ENCODE assay signal across 10 cellular contexts in the genomic region with DNA sequence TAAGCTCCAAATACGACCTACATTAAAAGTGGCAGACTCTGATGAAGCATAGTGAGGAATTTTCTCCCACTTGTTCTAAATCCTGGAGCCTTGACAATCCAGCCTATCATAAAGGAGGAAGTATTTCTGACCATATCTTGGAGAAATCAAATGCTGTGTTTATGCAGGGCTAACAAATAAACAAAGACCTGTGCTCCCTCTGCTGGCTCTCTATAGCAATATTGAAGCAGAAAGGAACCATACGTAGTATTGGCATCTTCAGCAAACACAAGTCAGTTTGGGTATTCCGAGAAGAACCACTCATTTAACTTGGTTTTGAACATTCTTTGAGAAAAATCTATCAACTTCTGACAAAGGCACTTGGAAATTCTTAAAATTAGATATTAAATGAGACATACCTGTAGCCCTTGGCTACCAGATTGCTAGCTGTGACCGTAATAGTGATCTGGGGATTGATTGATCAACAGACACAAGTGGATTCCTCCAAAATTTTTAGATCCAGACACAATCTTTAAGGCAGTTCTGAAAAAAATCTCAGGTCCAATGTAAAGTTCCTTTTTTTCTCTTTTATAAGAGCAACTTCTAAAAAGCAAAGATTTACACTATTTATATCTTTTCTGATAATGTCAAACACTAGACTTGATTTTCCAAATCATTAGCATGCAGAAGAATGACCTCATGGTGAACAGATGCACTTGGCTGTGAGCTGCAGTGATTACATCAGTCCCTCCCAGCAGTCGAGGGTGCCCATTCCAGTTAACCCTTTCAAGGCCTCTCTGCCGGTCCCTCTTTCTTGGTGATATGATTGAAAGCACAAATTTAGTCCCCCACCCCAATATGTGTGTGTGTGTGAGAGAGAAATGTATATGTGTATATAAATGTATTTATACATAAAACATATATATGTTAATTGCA. TPM values are rescaled to one million over a fixed set of nuclear protein-coding genes. Genes with fewer than 3 reads are reported as not detected.
DNase-seq lines count a peak whose midpoint lies in the region; ATAC-seq, FAIRE-seq and TF ChIP-seq lines count a peak whose summit lies in the region.
"Had no signal": no experiment of that assay in that cellular context is flagged by ENCODE, and none has a peak within 500 bp of the region (broad histone marks: within the 10 kb centered on the region; RNA-seq: fewer than 3 reads in every experiment).

No MANE protein-coding gene starts in this region.

- CTCF ChIA-PET in A549 (lab: Yijun Ruan, JAX), result interaction anchor here (0.5 to 1.5 kb wide), 7 partner anchors 8 to 403 kb away, joined by 3 to 4 read pairs (median 3); no protein-coding TSS in a partner anchor

- no peaks in the 10 kb centered on the region for H3K9me3 Mint-ChIP-seq in endothelial cell (ENCODE audit: unreplicated experiment)
- H3K9me3 Mint-ChIP-seq in activated naive CD8-positive, alpha-beta T cell treated with anti-CD3 and anti-CD28 coated beads for 36 hours, result no peaks in the 10 kb centered on the region
- H3K9me3 Mint-ChIP-seq in stimulated activated naive B cell treated with anti-CD40 and anti-IgM and Interleukin-4, amounts not matched to agents 10 μg/mL and 1 μg/mL and 100 μg/mL, for 72 hours, result no peaks in the 10 kb centered on the region

- H3K4me2 ChIP-seq in A549, result no peak overlapping the region
- no peak overlapping the region for H3K4me2 ChIP-seq in GM23248 (ENCODE audit: unreplicated experiment)

- H3K9me2 ChIP-seq in GM23248 (ENCODE audit: insufficient read depth), result no peaks in the 10 kb centered on the region

- TF ChIP-seq POLR2A in A549 (IDR thresholded peaks at IDR 0.05; ENCODE audit: low read length), result no peak

- H3K4me1 ChIP-seq in A549 (no peaks in the 10 kb centered on the region), GM23248 (ENCODE audit: insufficient read depth) (no peaks in the 10 kb centered on the region)

- no peak overlapping the region for H3K4me3 Mint-ChIP-seq in endothelial cell (ENCODE audit: unreplicated experiment)
- no peak overlapping the region for H3K4me3 Mint-ChIP-seq in activated naive CD8-positive, alpha-beta T cell treated with anti-CD3 and anti-CD28 coated beads for 36 hours
- no peak overlapping the region for H3K4me3 Mint-ChIP-seq in stimulated activated naive B cell treated with anti-CD40 and anti-IgM and Interleukin-4, amounts not matched to agents 10 μg/mL and 1 μg/mL and 100 μg/mL, for 72 hours

- TF ChIP-seq RAD21 in A549 (conservative IDR thresholded peaks at IDR 0.05 in 1 of 2, IDR thresholded peaks at IDR 0.05 in 1 of 2), result peak in 1 of 2 experiments; percentile 46; a peak in 2 of 5 replicates

- H4K20me1 ChIP-seq in GM23248 (ENCODE audit: insufficient read depth), result no peaks in the 10 kb centered on the region

- no peaks in the 10 kb centered on the region for H3K36me3 Mint-ChIP-seq in endothelial cell (ENCODE audit: low read depth, unreplicated experiment)
- H3K36me3 Mint-ChIP-seq in activated naive CD8-positive, alpha-beta T cell treated with anti-CD3 and anti-CD28 coated beads for 36 hours, result no peaks in the 10 kb centered on the region
- peaks cover 11 to 20% of the 10 kb centered on the region in 2 donors for H3K36me3 Mint-ChIP-seq in stimulated activated naive B cell treated with anti-CD40 and anti-IgM and Interleukin-4, amounts not matched to agents 10 μg/mL and 1 μg/mL and 100 μg/mL, for 72 hours

- TF ChIP-seq CTCF in A549 (IDR thresholded peaks at IDR 0.05) (peak; percentile 32; the same call in 2 of the 3 replicates), endothelial cell (IDR thresholded peaks at IDR 0.05; ENCODE audit: unreplicated experiment) (peak; percentile 20)

- no peaks in the 10 kb centered on the region for H3K27me3 ChIP-seq in GM23248 (replicated peaks; ENCODE audit: insufficient read depth)

- peak; percentile 78 for FAIRE-seq in A549 (lab: Jason Lieb, UNC)

- DNase-seq in A549 (ENCODE audit: low read depth in 1 of 2, low spot score in 1 of 2) (peak; percentile 19 to 32), GM23248 (peak; percentile 32), NCI-H82 (lab: John Stamatoyannopoulos, UW) (peak; percentile 76), endothelial cell (ENCODE audit: low spot score) (no peak), LoVo (ENCODE audit: low spot score) (no peak), cortex of kidney (lab: John Stamatoyannopoulos, UW) (no peak)
- no peak for DNase-seq in activated naive CD8-positive, alpha-beta T cell treated with anti-CD3 and anti-CD28 coated beads for 36 hours
- DNase-seq in stimulated activated naive B cell treated with anti-CD40 and anti-IgM and Interleukin-4, amounts not matched to agents 10 μg/mL and 1 μg/mL and 100 μg/mL, for 72 hours, result no peak
- DNase-seq: activated naive CD4-positive, alpha-beta T cell treated with Interleukin-2 at 50 U/mL for 16 hours; left ventricle myocardium inferior had no signal

- H3K36me3 ChIP-seq in GM23248 (ENCODE audit: low read depth), result no peaks in the 10 kb centered on the region
- H3K36me3 ChIP-seq: left ventricle myocardium inferior had no signal

- H3K27me3 Mint-ChIP-seq in endothelial cell (ENCODE audit: unreplicated experiment), result no peaks in the 10 kb centered on the region
- H3K27me3 Mint-ChIP-seq in activated naive CD8-positive, alpha-beta T cell treated with anti-CD3 and anti-CD28 coated beads for 36 hours, result no peaks in the 10 kb centered on the region
- H3K27me3 Mint-ChIP-seq in stimulated activated naive B cell treated with anti-CD40 and anti-IgM and Interleukin-4, amounts not matched to agents 10 μg/mL and 1 μg/mL and 100 μg/mL, for 72 hours, result no peaks in the 10 kb centered on the region

- no peak for TF ChIP-seq EP300 in A549 (IDR thresholded peaks at IDR 0.05)

- H3K79me2 ChIP-seq in GM23248 (ENCODE audit: insufficient read depth), result no peaks in the 10 kb centered on the region

- H3K4me3 ChIP-seq in A549, result no peak overlapping the region
- no peak overlapping the region for H3K4me3 ChIP-seq in GM23248
- H3K4me3 ChIP-seq: left ventricle myocardium inferior had no signal

- ATAC-seq in A549, result peak in 1 of 2 experiments; percentile 75; a peak in 3 of 6 replicates
- no peak for ATAC-seq in stimulated activated naive B cell treated with anti-CD40 and anti-IgM and Interleukin-4, amounts not matched to agents 10 μg/mL and 1 μg/mL and 100 μg/mL, for 72 hours (replicated peaks)

- H2AFZ ChIP-seq in GM23248, result no peak overlapping the region

- in situ Hi-C loops in GM23248 (cut with MboI), result no loop called here

- 51% methylated on average over 6 of the region's 6 CpGs for WGBS in A549 (ENCODE audit: missing lambda C conversion rate)
- WGBS in GM23248 (ENCODE audit: low coverage in 1 of 2, low lambda C conversion rate in 2 of 2, missing lambda C conversion rate in 2 of 2), 2 experiments, result 51 to 54% methylated on average over 6 of the region's 6 CpGs

- peaks cover 32% of the 10 kb centered on the region for H3K4me1 Mint-ChIP-seq in endothelial cell (ENCODE audit: unreplicated experiment)
- H3K4me1 Mint-ChIP-seq in activated naive CD8-positive, alpha-beta T cell treated with anti-CD3 and anti-CD28 coated beads for 36 hours, result no peaks in the 10 kb centered on the region
- H3K4me1 Mint-ChIP-seq in stimulated activated naive B cell treated with anti-CD40 and anti-IgM and Interleukin-4, amounts not matched to agents 10 μg/mL and 1 μg/mL and 100 μg/mL, for 72 hours, result peaks cover 4 to 8% of the 10 kb centered on the region in 2 donors

- POLR2A ChIA-PET in A549 (lab: Yijun Ruan, JAX), result no interaction called here

- no peaks in the 10 kb centered on the region for H3K9me3 ChIP-seq in A549
- no peaks in the 10 kb centered on the region for H3K9me3 ChIP-seq in GM23248 (ENCODE audit: low read depth)
- H3K9me3 ChIP-seq: left ventricle myocardium inferior had no signal

- no peak overlapping the region for H3K27ac Mint-ChIP-seq in endothelial cell (ENCODE audit: unreplicated experiment)
- H3K27ac Mint-ChIP-seq in activated naive CD8-positive, alpha-beta T cell treated with anti-CD3 and anti-CD28 coated beads for 36 hours, result no peak overlapping the region
- H3K27ac Mint-ChIP-seq in stimulated activated naive B cell treated with anti-CD40 and anti-IgM and Interleukin-4, amounts not matched to agents 10 μg/mL and 1 μg/mL and 100 μg/mL, for 72 hours, result no peak overlapping the region

- no peaks in the 10 kb centered on the region for H3F3A ChIP-seq in GM23248 (ENCODE audit: insufficient read depth)

- H3K27ac ChIP-seq in A549, result no peak overlapping the region
- no peak overlapping the region for H3K27ac ChIP-seq in GM23248
- H3K27ac ChIP-seq: left ventricle myocardium inferior had no signal

- no peak overlapping the region for H3K9ac ChIP-seq in GM23248

TF ChIP-seq in A549, 52 proteins besides CTCF, POLR2A, EP300 and RAD21 (continues in another document):
- no peak for TF ChIP-seq ESRRA (IDR thresholded peaks at IDR 0.05; ENCODE audit: borderline replicate concordance, low read length)
- TF ChIP-seq, protein P1, sequence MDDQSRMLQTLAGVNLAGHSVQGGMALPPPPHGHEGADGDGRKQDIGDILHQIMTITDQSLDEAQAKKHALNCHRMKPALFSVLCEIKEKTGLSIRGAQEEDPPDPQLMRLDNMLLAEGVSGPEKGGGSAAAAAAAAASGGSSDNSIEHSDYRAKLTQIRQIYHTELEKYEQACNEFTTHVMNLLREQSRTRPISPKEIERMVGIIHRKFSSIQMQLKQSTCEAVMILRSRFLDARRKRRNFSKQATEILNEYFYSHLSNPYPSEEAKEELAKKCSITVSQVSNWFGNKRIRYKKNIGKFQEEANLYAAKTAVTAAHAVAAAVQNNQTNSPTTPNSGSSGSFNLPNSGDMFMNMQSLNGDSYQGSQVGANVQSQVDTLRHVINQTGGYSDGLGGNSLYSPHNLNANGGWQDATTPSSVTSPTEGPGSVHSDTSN (IDR thresholded peaks at IDR 0.05), result no peak
- TF ChIP-seq, protein P2, sequence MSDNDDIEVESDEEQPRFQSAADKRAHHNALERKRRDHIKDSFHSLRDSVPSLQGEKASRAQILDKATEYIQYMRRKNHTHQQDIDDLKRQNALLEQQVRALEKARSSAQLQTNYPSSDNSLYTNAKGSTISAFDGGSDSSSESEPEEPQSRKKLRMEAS (IDR thresholded peaks at IDR 0.05), result no peak
- TF ChIP-seq FOSB (CRISPR knock-in tag; IDR thresholded peaks at IDR 0.05), result no peak
- no peak for TF ChIP-seq EHMT2 (IDR thresholded peaks at IDR 0.05; ENCODE audit: low read depth)
- TF ChIP-seq ZC3H11A (IDR thresholded peaks at IDR 0.05), result no peak

RNA-seq across cellular contexts. Expression of a gene that starts 40.2 kb away (rescaled TPM):
- polyA plus RNA-seq in A549 (2011; rRNA removed) (not detected in 2 replicates), A549 (2017; fragmentation: RNase III; extraction: RNeasy Plus Mini Kit Qiagen cat#74134 plus additional on column Dnase treatment) (not detected in 3 replicates), GM23248 (2016; fragmentation: Nextera tagmentation; extraction: Ambion mirVana) (not detected in 2 replicates)
- polyA plus RNA-seq in A549 (2012; cell fraction: cytosol; rRNA removed), result not detected in 2 replicates
- not detected in 2 replicates for polyA plus RNA-seq in A549 (2012; cell fraction: nucleus; rRNA removed)
- not detected in 2 replicates for polyA minus RNA-seq in A549 (2011; rRNA and poly(A)+ RNA removed)
- total RNA-seq in GM23248 (2014; rRNA removed; shearing (Covaris generic)), result not detected in 2 replicates
- total RNA-seq in endothelial cell (ENCODE audit: unreplicated experiment), result not detected
- total RNA-seq in activated naive CD8-positive, alpha-beta T cell treated with anti-CD3 and anti-CD28 coated beads for 36 hours, result under 1 TPM; 0.19 to 0.34 TPM
- total RNA-seq: left ventricle myocardium inferior had no signal

Comparison
In these comparisons a context has a peak if more than half of its experiments do, and no peak if none do; other contexts are left out.
1. DNase-seq: peak in A549 (2 of 2), GM23248 (single experiment) and NCI-H82 (single experiment); none in endothelial cell (single experiment), activated naive CD8-positive, alpha-beta T cell treated with anti-CD3 and anti-CD28 coated beads for 36 hours (single experiment), LoVo (single experiment), cortex of kidney (single experiment) and stimulated activated naive B cell treated with anti-CD40 and anti-IgM and Interleukin-4, amounts not matched to agents 10 μg/mL and 1 μg/mL and 100 μg/mL, for 72 hours (single experiment).